8 cellular contexts compared by ENCODE assay signal in the genomic region with DNA sequence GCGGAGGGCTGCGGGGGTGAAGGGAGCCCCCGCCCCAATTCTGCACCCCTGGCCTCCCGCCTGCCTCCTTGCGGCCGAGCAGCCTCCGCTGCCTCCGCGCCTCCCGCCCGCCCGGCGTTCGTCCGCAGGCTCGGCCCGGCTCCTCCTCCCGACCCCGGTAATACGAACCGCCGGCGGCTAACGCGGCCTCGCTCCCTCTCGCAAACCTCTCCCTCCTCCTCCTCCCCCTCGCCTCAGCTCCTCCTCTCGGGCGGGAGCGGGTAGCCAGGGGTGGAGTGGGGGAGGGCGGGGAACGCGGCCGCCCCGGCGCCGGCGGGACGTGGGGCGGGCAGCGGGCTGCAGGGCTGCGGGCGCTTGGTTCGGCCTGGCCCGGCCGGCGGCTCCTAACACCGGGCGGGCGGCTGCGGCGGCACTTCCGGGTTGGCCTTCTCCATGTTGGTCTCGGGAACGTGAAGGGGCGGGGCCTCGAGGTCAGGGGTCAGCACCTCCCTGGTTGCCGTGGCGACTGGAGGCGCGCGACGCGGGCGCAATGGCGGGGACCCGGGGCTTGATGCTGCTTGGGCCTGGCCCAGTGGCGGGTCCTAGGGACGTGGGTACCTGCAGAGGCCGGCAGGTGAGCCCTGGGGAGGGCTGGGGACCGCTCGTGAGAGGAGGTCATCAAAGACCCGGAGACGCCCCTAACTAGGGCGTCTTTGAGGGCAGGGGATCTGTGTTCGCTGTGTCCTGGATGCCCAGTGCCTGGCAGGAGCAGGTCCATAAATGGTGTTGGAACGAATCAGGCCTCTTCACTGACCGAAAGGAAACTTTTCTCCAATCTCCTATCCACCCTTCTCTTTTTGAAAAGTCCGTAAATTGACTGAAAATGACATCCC. TPM values are rescaled to one million over a fixed set of nuclear protein-coding genes. Genes with fewer than 3 reads are reported as not detected.
DNase-seq lines count a peak whose midpoint lies in the region; ATAC-seq and TF ChIP-seq lines count a peak whose summit lies in the region.

RAB11FIP2 (minus strand) TSS at position 451 of the 872 bp plus-strand sequence. CDS start 778 bp downstream, outside the sequence.

- H3K36me3 ChIP-seq in HUES64 (ENCODE audit: insufficient read depth, low read length) (no peaks in the 10 kb centered on the region), OCI-LY1 (ENCODE audit: insufficient read depth, low read length) (no peaks in the 10 kb centered on the region), esophagus (ENCODE audit: control insufficient read depth in 2 of 2, insufficient read depth in 2 of 2, low read length in 1 of 2) (no peaks in the 10 kb centered on the region), muscle layer of colon (ENCODE audit: insufficient read depth, low read length) (no peaks in the 10 kb centered on the region)

- H3K9me3 ChIP-seq in HUES64 (ENCODE audit: insufficient read depth, low read depth, low read length) (no peaks in the 10 kb centered on the region), OCI-LY1 (ENCODE audit: low read length) (no peaks in the 10 kb centered on the region), esophagus (ENCODE audit: control insufficient read depth in 2 of 2, insufficient read depth in 1 of 2, low read depth in 1 of 2, low read length in 1 of 2) (no peaks in the 10 kb centered on the region), muscle layer of colon (ENCODE audit: low read length) (no peaks in the 10 kb centered on the region)

- ATAC-seq in GM21515 (IDR thresholded peaks at IDR 0.05; ENCODE audit: unreplicated experiment), result peak; percentile 96

- H3K9me2 ChIP-seq in OCI-LY1 (ENCODE audit: low read depth, low read length), result no peaks in the 10 kb centered on the region

- H4K20me1 ChIP-seq in OCI-LY1 (ENCODE audit: insufficient read depth, low read length), result no peaks in the 10 kb centered on the region

- peaks cover 44% of the 10 kb centered on the region for H3K79me2 ChIP-seq in OCI-LY1 (ENCODE audit: insufficient read depth, low read length)

- H3K9ac ChIP-seq in HUES64 (ENCODE audit: low read depth, low read length), result peak within 1 kb of the TSS; percentile 93
- peak within 1 kb of the TSS; percentile 92 for H3K9ac ChIP-seq in OCI-LY1 (ENCODE audit: low read length)
- H3K9ac ChIP-seq in muscle layer of colon (ENCODE audit: low read length), result peak within 1 kb of the TSS; percentile 85

- H3K4me3 ChIP-seq in HUES64 (ENCODE audit: low read length), result peak within 1 kb of the TSS; percentile 83
- peak within 1 kb of the TSS; percentile 93 for H3K4me3 ChIP-seq in OCI-LY1 (ENCODE audit: low read depth, low read length, poor library complexity, severe bottlenecking)
- H3K4me3 ChIP-seq in esophagus (ENCODE audit: low read depth in 1 of 2, low read length in 2 of 2), result peak within 1 kb of the TSS; percentile 75 to 77
- peak within 1 kb of the TSS; percentile 65 to 70 for H3K4me3 ChIP-seq in muscle layer of colon (ENCODE audit: low read depth in 1 of 2, low read length in 2 of 2)

- peak within 1 kb of the TSS; percentile 98 for H3K4me2 ChIP-seq in OCI-LY1 (ENCODE audit: low read length)

- peak; percentile 84 for DNase-seq in DMS153 (lab: John Stamatoyannopoulos, UW)
- peak; percentile 97 for DNase-seq in activated T-cell treated with anti-CD3 and anti-CD28 coated beads, Interleukin-2, amount 50 U/mL, for 1 hour
- peak; percentile 91 to 95 for DNase-seq in stimulated activated CD8-positive, alpha-beta memory T cell treated with anti-CD3 and anti-CD28 coated beads, Interleukin-7, amount 100 ng/mL, for 1 hour (ENCODE audit: low read depth in 2 of 2)

- no peaks in the 10 kb centered on the region for H3F3A ChIP-seq in OCI-LY1 (ENCODE audit: insufficient read depth, low read length)

- H2AFZ ChIP-seq in OCI-LY1 (ENCODE audit: low read length), result peak within 1 kb of the TSS; percentile 15; the same call in 1 of the 2 replicates

- WGBS in HUES64, result 1% methylated on average over 78 of the region's 80 CpGs
- 1 to 2% methylated on average over 74 to 80 of the region's 80 CpGs for WGBS in esophagus, 2 donors

- H3K27ac ChIP-seq in HUES64 (ENCODE audit: low read depth, low read length), result peak within 1 kb of the TSS; percentile 93
- peak within 1 kb of the TSS; percentile 30 for H3K27ac ChIP-seq in OCI-LY1 (ENCODE audit: low read depth, low read length, poor library complexity, severe bottlenecking)
- peak within 1 kb of the TSS; percentile 90 to 92 for H3K27ac ChIP-seq in esophagus (ENCODE audit: low read depth in 2 of 2, low read length in 1 of 2)
- H3K27ac ChIP-seq in muscle layer of colon (ENCODE audit: low read depth, low read length), result peak within 1 kb of the TSS; percentile 92

- H3K27me3 ChIP-seq in HUES64 (ENCODE audit: insufficient read depth, low read length) (no peaks in the 10 kb centered on the region), OCI-LY1 (ENCODE audit: insufficient read depth, low read length) (no peaks in the 10 kb centered on the region), esophagus (ENCODE audit: control insufficient read depth in 1 of 2, insufficient read depth in 2 of 2, low read length in 2 of 2) (no peaks in the 10 kb centered on the region), muscle layer of colon (ENCODE audit: control insufficient read depth in 1 of 2, insufficient read depth in 2 of 2, low read length in 2 of 2) (no peaks in the 10 kb centered on the region)

- TF ChIP-seq CTCF in OCI-LY1 (IDR thresholded peaks at IDR 0.05; ENCODE audit: low read length), result 0 out of 2 replicates have a peak, but pooled peaks have one; percentile 2

- H3K4me1 ChIP-seq in HUES64 (ENCODE audit: insufficient read depth, low read length), result peaks cover 16% of the 10 kb centered on the region; the same call in 1 of the 2 replicates
- peaks cover 40% of the 10 kb centered on the region for H3K4me1 ChIP-seq in OCI-LY1 (ENCODE audit: insufficient read depth, low read length, severe bottlenecking)
- no peaks in the 10 kb centered on the region for H3K4me1 ChIP-seq in esophagus (ENCODE audit: control insufficient read depth in 2 of 2, insufficient read depth in 2 of 2, low read length in 1 of 2)
- peaks cover 32% of the 10 kb centered on the region for H3K4me1 ChIP-seq in muscle layer of colon (ENCODE audit: insufficient read depth, low read length)

RNA-seq across cellular contexts. Expression of gene RAB11FIP2, which starts in this region (rescaled TPM):
- 8.0 TPM for polyA plus RNA-seq in HUES64 (2013, experiment 1 of 2)
- 12.2 TPM for polyA plus RNA-seq in HUES64 (2013, experiment 2 of 2)
- polyA plus RNA-seq in esophagus, result 1 to 10 TPM; 2.3 to 3.8 TPM

Comparison
In these comparisons a context has a peak if more than half of its experiments do, and no peak if none do; other contexts are left out.
1. Peak in every context shown above with its lines: DNase-seq, ATAC-seq, H3K4me3 ChIP-seq and H3K27ac ChIP-seq.
2. H3K27ac ChIP-seq: peak in every context shown above with its lines; median percentile 93 in HUES64; 92 in muscle layer of colon; 91 in esophagus; 30 in OCI-LY1.